ENCODE assay signal across 2 cellular contexts in genomic region chr21:46227811-46228344, GRCh38.
A peak's percentile ranks its signal among the peaks of the same experiment; 100 is the strongest.
TF ChIP-seq lines count a peak whose summit lies in the region.

No MANE protein-coding gene starts in this region.

TF ChIP-seq in GM12878, 131 proteins besides CTCF, POLR2A, EP300 and RAD21:
- TF ChIP-seq, protein P1, sequence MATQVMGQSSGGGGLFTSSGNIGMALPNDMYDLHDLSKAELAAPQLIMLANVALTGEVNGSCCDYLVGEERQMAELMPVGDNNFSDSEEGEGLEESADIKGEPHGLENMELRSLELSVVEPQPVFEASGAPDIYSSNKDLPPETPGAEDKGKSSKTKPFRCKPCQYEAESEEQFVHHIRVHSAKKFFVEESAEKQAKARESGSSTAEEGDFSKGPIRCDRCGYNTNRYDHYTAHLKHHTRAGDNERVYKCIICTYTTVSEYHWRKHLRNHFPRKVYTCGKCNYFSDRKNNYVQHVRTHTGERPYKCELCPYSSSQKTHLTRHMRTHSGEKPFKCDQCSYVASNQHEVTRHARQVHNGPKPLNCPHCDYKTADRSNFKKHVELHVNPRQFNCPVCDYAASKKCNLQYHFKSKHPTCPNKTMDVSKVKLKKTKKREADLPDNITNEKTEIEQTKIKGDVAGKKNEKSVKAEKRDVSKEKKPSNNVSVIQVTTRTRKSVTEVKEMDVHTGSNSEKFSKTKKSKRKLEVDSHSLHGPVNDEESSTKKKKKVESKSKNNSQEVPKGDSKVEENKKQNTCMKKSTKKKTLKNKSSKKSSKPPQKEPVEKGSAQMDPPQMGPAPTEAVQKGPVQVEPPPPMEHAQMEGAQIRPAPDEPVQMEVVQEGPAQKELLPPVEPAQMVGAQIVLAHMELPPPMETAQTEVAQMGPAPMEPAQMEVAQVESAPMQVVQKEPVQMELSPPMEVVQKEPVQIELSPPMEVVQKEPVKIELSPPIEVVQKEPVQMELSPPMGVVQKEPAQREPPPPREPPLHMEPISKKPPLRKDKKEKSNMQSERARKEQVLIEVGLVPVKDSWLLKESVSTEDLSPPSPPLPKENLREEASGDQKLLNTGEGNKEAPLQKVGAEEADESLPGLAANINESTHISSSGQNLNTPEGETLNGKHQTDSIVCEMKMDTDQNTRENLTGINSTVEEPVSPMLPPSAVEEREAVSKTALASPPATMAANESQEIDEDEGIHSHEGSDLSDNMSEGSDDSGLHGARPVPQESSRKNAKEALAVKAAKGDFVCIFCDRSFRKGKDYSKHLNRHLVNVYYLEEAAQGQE (IDR thresholded peaks at IDR 0.05; ENCODE audit: low read depth, low read length), result no peak
- no peak for TF ChIP-seq RAD51 (IDR thresholded peaks at IDR 0.05)
- TF ChIP-seq, protein P2, sequence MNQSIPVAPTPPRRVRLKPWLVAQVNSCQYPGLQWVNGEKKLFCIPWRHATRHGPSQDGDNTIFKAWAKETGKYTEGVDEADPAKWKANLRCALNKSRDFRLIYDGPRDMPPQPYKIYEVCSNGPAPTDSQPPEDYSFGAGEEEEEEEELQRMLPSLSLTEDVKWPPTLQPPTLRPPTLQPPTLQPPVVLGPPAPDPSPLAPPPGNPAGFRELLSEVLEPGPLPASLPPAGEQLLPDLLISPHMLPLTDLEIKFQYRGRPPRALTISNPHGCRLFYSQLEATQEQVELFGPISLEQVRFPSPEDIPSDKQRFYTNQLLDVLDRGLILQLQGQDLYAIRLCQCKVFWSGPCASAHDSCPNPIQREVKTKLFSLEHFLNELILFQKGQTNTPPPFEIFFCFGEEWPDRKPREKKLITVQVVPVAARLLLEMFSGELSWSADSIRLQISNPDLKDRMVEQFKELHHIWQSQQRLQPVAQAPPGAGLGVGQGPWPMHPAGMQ (IDR thresholded peaks at IDR 0.05; ENCODE audit: borderline replicate concordance), result no peak
- TF ChIP-seq GABPA (IDR thresholded peaks at IDR 0.05; ENCODE audit: low read depth), result no peak
- no peak for TF ChIP-seq ETV6 (conservative IDR thresholded peaks at IDR 0.05 in 1 of 2, IDR thresholded peaks at IDR 0.05 in 1 of 2; ENCODE audit: borderline replicate concordance in 1 of 2, low read depth in 1 of 2)
- no peak for TF ChIP-seq ESRRA (IDR thresholded peaks at IDR 0.05; ENCODE audit: low read length)
- TF ChIP-seq RB1 (IDR thresholded peaks at IDR 0.05; ENCODE audit: borderline replicate concordance), result no peak
- no peak for TF ChIP-seq PML (IDR thresholded peaks at IDR 0.05; ENCODE audit: low read length)
- TF ChIP-seq JUNB (IDR thresholded peaks at IDR 0.05), result no peak
- TF ChIP-seq, protein P3, sequence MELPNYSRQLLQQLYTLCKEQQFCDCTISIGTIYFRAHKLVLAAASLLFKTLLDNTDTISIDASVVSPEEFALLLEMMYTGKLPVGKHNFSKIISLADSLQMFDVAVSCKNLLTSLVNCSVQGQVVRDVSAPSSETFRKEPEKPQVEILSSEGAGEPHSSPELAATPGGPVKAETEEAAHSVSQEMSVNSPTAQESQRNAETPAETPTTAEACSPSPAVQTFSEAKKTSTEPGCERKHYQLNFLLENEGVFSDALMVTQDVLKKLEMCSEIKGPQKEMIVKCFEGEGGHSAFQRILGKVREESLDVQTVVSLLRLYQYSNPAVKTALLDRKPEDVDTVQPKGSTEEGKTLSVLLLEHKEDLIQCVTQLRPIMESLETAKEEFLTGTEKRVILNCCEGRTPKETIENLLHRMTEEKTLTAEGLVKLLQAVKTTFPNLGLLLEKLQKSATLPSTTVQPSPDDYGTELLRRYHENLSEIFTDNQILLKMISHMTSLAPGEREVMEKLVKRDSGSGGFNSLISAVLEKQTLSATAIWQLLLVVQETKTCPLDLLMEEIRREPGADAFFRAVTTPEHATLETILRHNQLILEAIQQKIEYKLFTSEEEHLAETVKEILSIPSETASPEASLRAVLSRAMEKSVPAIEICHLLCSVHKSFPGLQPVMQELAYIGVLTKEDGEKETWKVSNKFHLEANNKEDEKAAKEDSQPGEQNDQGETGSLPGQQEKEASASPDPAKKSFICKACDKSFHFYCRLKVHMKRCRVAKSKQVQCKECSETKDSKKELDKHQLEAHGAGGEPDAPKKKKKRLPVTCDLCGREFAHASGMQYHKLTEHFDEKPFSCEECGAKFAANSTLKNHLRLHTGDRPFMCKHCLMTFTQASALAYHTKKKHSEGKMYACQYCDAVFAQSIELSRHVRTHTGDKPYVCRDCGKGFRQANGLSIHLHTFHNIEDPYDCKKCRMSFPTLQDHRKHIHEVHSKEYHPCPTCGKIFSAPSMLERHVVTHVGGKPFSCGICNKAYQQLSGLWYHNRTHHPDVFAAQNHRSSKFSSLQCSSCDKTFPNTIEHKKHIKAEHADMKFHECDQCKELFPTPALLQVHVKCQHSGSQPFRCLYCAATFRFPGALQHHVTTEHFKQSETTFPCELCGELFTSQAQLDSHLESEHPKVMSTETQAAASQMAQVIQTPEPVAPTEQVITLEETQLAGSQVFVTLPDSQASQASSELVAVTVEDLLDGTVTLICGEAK (IDR thresholded peaks at IDR 0.05; ENCODE audit: borderline replicate concordance), result no peak
- TF ChIP-seq MEF2A (IDR thresholded peaks at IDR 0.05; ENCODE audit: insufficient read depth, low read depth, low read length), result no peak
- TF ChIP-seq E2F4 (IDR thresholded peaks at IDR 0.05; ENCODE audit: low read depth, low read length), result no peak
- no peak for TF ChIP-seq NR2C1 (IDR thresholded peaks at IDR 0.05)
- TF ChIP-seq RCOR1 (conservative IDR thresholded peaks at IDR 0.05; ENCODE audit: low read depth, low read length), result no peak
- no peak for TF ChIP-seq IRF4 (IDR thresholded peaks at IDR 0.05; ENCODE audit: low read depth, low read length)
- no peak for TF ChIP-seq NBN (IDR thresholded peaks at IDR 0.05)
- TF ChIP-seq PAX5 (IDR thresholded peaks at IDR 0.05; ENCODE audit: borderline replicate concordance, low read depth, low read length), result no peak
- TF ChIP-seq POU2F2 (IDR thresholded peaks at IDR 0.05; ENCODE audit: borderline replicate concordance, low read depth, low read length), result no peak

TF ChIP-seq in HepG2, 621 proteins besides CTCF, POLR2A, EP300 and RAD21:
- TF ChIP-seq KDM5A (IDR thresholded peaks at IDR 0.05; ENCODE audit: borderline replicate concordance, low read length) (peak; percentile 62; the same call in 1 of the 2 replicates), NFE2L2 (IDR thresholded peaks at IDR 0.05; ENCODE audit: low read length) (peak; percentile 31; the same call in 1 of the 2 replicates), PAWR (CRISPR knock-in tag; IDR thresholded peaks at IDR 0.05; ENCODE audit: borderline replicate concordance) (no peak), ZNF501 (CRISPR knock-in tag; IDR thresholded peaks at IDR 0.05) (0 out of 2 replicates have a peak, but pooled peaks have one; percentile 37), ZNF841 (CRISPR knock-in tag; IDR thresholded peaks at IDR 0.05; ENCODE audit: borderline replicate concordance) (no peak), HDAC2 (CRISPR knock-in tag; IDR thresholded peaks at IDR 0.05) (0 out of 2 replicates have a peak, but pooled peaks have one; percentile 5)
- TF ChIP-seq, protein P4, sequence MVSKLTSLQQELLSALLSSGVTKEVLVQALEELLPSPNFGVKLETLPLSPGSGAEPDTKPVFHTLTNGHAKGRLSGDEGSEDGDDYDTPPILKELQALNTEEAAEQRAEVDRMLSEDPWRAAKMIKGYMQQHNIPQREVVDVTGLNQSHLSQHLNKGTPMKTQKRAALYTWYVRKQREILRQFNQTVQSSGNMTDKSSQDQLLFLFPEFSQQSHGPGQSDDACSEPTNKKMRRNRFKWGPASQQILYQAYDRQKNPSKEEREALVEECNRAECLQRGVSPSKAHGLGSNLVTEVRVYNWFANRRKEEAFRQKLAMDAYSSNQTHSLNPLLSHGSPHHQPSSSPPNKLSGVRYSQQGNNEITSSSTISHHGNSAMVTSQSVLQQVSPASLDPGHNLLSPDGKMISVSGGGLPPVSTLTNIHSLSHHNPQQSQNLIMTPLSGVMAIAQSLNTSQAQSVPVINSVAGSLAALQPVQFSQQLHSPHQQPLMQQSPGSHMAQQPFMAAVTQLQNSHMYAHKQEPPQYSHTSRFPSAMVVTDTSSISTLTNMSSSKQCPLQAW (CRISPR knock-in tag; IDR thresholded peaks at IDR 0.05), result 0 out of 2 replicates have a peak, but pooled peaks have one; percentile 33
- TF ChIP-seq, protein P5, sequence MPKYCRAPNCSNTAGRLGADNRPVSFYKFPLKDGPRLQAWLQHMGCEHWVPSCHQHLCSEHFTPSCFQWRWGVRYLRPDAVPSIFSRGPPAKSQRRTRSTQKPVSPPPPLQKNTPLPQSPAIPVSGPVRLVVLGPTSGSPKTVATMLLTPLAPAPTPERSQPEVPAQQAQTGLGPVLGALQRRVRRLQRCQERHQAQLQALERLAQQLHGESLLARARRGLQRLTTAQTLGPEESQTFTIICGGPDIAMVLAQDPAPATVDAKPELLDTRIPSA (CRISPR knock-in tag; IDR thresholded peaks at IDR 0.05; ENCODE audit: borderline replicate concordance), result no peak
